Comparison of ENCODE assay signal across 18 cellular contexts in genomic region chr3:25907081-25907480, GRCh38.
"Had no signal": no experiment of that assay in that cellular context is flagged by ENCODE, and none has a peak within 500 bp of the region (broad histone marks: within the 10 kb centered on the region; RNA-seq: fewer than 3 reads in every experiment).

No MANE protein-coding gene starts in this region.

- H3K4me3 ChIP-seq: coronary artery, hepatocyte, smooth muscle cell, tibial artery, upper lobe of left lung, uterus had no signal

- ATAC-seq: foreskin keratinocyte; left colon; left ventricle myocardium superior; natural killer cell; right cardiac atrium; stimulated activated effector memory CD8-positive, alpha-beta T cell treated with anti-CD3 and anti-CD28 coated beads, Interleukin-12 subunit alpha, Interleukin-12 subunit beta, amount 100 ng/mL, for 72 hours; stimulated activated naive CD8-positive, alpha-beta T cell treated with anti-CD3 and anti-CD28 coated beads, Interleukin-15, Interleukin-2, amounts not matched to agents 100 U/mL and 50 U/mL, for 24 hours had no signal

- DNase-seq: effector CD4-positive, alpha-beta T cell; endodermal cell; erythroblast; foreskin keratinocyte; left colon; left ventricle myocardium superior; natural killer cell; right cardiac atrium; stimulated activated CD4-positive, alpha-beta T cell treated with anti-CD3 and anti-CD28 coated beads, Interleukin-4, amount 100 ng/mL, for 1 hour; stimulated activated CD8-positive, alpha-beta memory T cell treated with anti-CD3 and anti-CD28 coated beads, Interleukin-4, amount 100 ng/mL, for 48 hours; stimulated activated naive CD8-positive, alpha-beta T cell treated with anti-CD3 and anti-CD28 coated beads, Interleukin-15, Interleukin-2, amounts not matched to agents 100 U/mL and 50 U/mL, for 24 hours; tibial artery; upper lobe of left lung; uterus had no signal
